ENCODE assay signal across 23 cellular contexts in genomic region chr1:117633068-117633345, GRCh38. TPM values are rescaled to one million over a fixed set of nuclear protein-coding genes. Genes with fewer than 3 reads are reported as not detected.
DNase-seq lines count a peak whose midpoint lies in the region; ATAC-seq, FAIRE-seq and TF ChIP-seq lines count a peak whose summit lies in the region.
"Had no signal": no experiment of that assay in that cellular context is flagged by ENCODE, and none has a peak within 500 bp of the region (broad histone marks: within the 10 kb centered on the region; RNA-seq: fewer than 3 reads in every experiment).

No MANE protein-coding gene starts in this region.

- no peaks in the 10 kb centered on the region for H3K9me2 ChIP-seq in MM.1S (replicated peaks; ENCODE audit: insufficient read depth, low read length)

- peak overlapping the region; percentile 94 for H3K4me2 ChIP-seq in MM.1S (ENCODE audit: low read depth, low read length)

- H4K20me1 ChIP-seq in MM.1S (ENCODE audit: insufficient read depth, low read length), result no peaks in the 10 kb centered on the region

- H3K4me3 Mint-ChIP-seq in T-helper 17 cell, result no peak overlapping the region
- no peak overlapping the region for H3K4me3 Mint-ChIP-seq in T-helper 2 cell treated with Interferon-gamma antibody and Interleukin-4, amounts not matched to agents 5 μg/mL and 100 μg/mL, for 36 hours
- H3K4me3 Mint-ChIP-seq: activated naive CD4-positive, alpha-beta T cell treated with anti-CD3 and anti-CD28 coated beads, Interleukin-2, amount 50 U/mL, for 24 hours; CD14-positive monocyte had no signal

- H3K27me3 ChIP-seq in MM.1S (replicated peaks; ENCODE audit: insufficient read depth, low read length), result no peaks in the 10 kb centered on the region
- no peaks in the 10 kb centered on the region for H3K27me3 ChIP-seq in lower lobe of right lung (ENCODE audit: low read depth)
- no peaks in the 10 kb centered on the region for H3K27me3 ChIP-seq in spleen (replicated peaks in 1 of 7)
- H3K27me3 ChIP-seq in small intestine (ENCODE audit: control insufficient read depth in 2 of 2, insufficient read depth in 2 of 2, low read length in 2 of 2), result no peaks in the 10 kb centered on the region
- H3K27me3 ChIP-seq: heart left ventricle, upper lobe of right lung had no signal

- H3K9ac ChIP-seq in MM.1S (ENCODE audit: low read length), result peak overlapping the region; percentile 100

- no peak overlapping the region for H2AFZ ChIP-seq in MM.1S (ENCODE audit: low read length)

- H3K79me2 ChIP-seq in MM.1S (ENCODE audit: low read length), result peaks cover 59% of the 10 kb centered on the region

- ATAC-seq in T-helper 17 cell (no peak), lower lobe of right lung (no peak)
- ATAC-seq: effector memory CD8-positive, alpha-beta T cell; heart left ventricle; Right ventricle myocardium inferior had no signal

- peaks cover 40% of the 10 kb centered on the region for H3K4me1 Mint-ChIP-seq in T-helper 17 cell
- peaks cover 36% of the 10 kb centered on the region for H3K4me1 Mint-ChIP-seq in T-helper 2 cell treated with Interferon-gamma antibody and Interleukin-4, amounts not matched to agents 5 μg/mL and 100 μg/mL, for 36 hours (ENCODE audit: low read depth)

- H3K9me3 ChIP-seq in MM.1S (replicated peaks; ENCODE audit: insufficient read depth, low read length) (no peaks in the 10 kb centered on the region), T-helper 17 cell (ENCODE audit: control insufficient read depth, low read length, poor library complexity, severe bottlenecking) (no peaks in the 10 kb centered on the region), lower lobe of right lung (no peaks in the 10 kb centered on the region), spleen (no peaks in the 10 kb centered on the region), small intestine (ENCODE audit: control insufficient read depth, low read depth) (no peaks in the 10 kb centered on the region)
- H3K9me3 ChIP-seq: heart left ventricle, upper lobe of right lung had no signal

- H3K27ac ChIP-seq in MM.1S (ENCODE audit: low read length) (peak overlapping the region; percentile 100), lower lobe of right lung (peak overlapping the region; percentile 7), spleen (peak overlapping the region in 2 of 8 donors; percentile 56 to 68), small intestine (ENCODE audit: low read depth in 1 of 2, low read length in 1 of 2) (peak overlapping the region in 1 of 2 donors; percentile 81)
- H3K27ac ChIP-seq: heart left ventricle, HL-60 had no signal

- peak overlapping the region; percentile 8 for H3K27ac Mint-ChIP-seq in T-helper 17 cell
- H3K27ac Mint-ChIP-seq in T-helper 2 cell treated with Interferon-gamma antibody and Interleukin-4, amounts not matched to agents 5 μg/mL and 100 μg/mL, for 36 hours, result no peak overlapping the region
- H3K27ac Mint-ChIP-seq: activated naive CD4-positive, alpha-beta T cell treated with anti-CD3 and anti-CD28 coated beads, Interleukin-2, amount 50 U/mL, for 24 hours; CD14-positive monocyte had no signal

- intact Hi-C loops in lower lobe of right lung (cut with DNase I) (no loop called here), spleen (cut with DNase I; ENCODE audit: low total_unique reads) (no loop called here)

- no peak for TF ChIP-seq POLR2A in spleen (IDR thresholded peaks at IDR 0.05)

- no peaks in the 10 kb centered on the region for H3K36me3 Mint-ChIP-seq in T-helper 17 cell (ENCODE audit: low read depth)
- peaks cover 5% of the 10 kb centered on the region for H3K36me3 Mint-ChIP-seq in T-helper 2 cell treated with Interferon-gamma antibody and Interleukin-4, amounts not matched to agents 5 μg/mL and 100 μg/mL, for 36 hours (ENCODE audit: low read depth)
- H3K36me3 Mint-ChIP-seq: CD14-positive monocyte had no signal

- H3F3A ChIP-seq in MM.1S (ENCODE audit: insufficient read depth, low read length), result peaks cover 60% of the 10 kb centered on the region

- no peak for FAIRE-seq in small intestine (lab: Jason Lieb, UNC)

- WGBS in spleen, 5 donors, result 87 to 92% (median 89%) methylated on average over 5 of the region's 5 CpGs
- WGBS in small intestine, 3 donors, result 89 to 94% (median 92%) methylated on average over 5 of the region's 5 CpGs

- no peaks in the 10 kb centered on the region for H3K9me3 Mint-ChIP-seq in T-helper 2 cell treated with Interferon-gamma antibody and Interleukin-4, amounts not matched to agents 5 μg/mL and 100 μg/mL, for 36 hours
- H3K9me3 Mint-ChIP-seq: activated naive CD4-positive, alpha-beta T cell treated with anti-CD3 and anti-CD28 coated beads, Interleukin-2, amount 50 U/mL, for 24 hours; effector memory CD8-positive, alpha-beta T cell had no signal

- H3K36me3 ChIP-seq in MM.1S (replicated peaks; ENCODE audit: insufficient read depth, low read length) (no peaks in the 10 kb centered on the region), lower lobe of right lung (no peaks in the 10 kb centered on the region), spleen (no peaks in the 10 kb centered on the region), small intestine (ENCODE audit: control insufficient read depth in 2 of 2, insufficient read depth in 2 of 2, low read length in 2 of 2) (no peaks in the 10 kb centered on the region)
- H3K36me3 ChIP-seq: heart left ventricle, upper lobe of right lung had no signal

- TF ChIP-seq CTCF in MM.1S (IDR thresholded peaks at IDR 0.05; ENCODE audit: low read length), result no peak
- TF ChIP-seq CTCF in lower lobe of right lung (IDR thresholded peaks at IDR 0.05), result no peak
- no peak for TF ChIP-seq CTCF in spleen (IDR thresholded peaks at IDR 0.05 in 8 of 11, conservative IDR thresholded peaks at IDR 0.05 in 3 of 11)

- no peaks in the 10 kb centered on the region for H3K27me3 Mint-ChIP-seq in T-helper 17 cell
- peaks cover 21% of the 10 kb centered on the region for H3K27me3 Mint-ChIP-seq in T-helper 2 cell treated with Interferon-gamma antibody and Interleukin-4, amounts not matched to agents 5 μg/mL and 100 μg/mL, for 36 hours (ENCODE audit: low read depth)
- H3K27me3 Mint-ChIP-seq: effector memory CD8-positive, alpha-beta T cell had no signal

- H3K4me3 ChIP-seq in MM.1S (ENCODE audit: low read length) (peak overlapping the region; percentile 40), lower lobe of right lung (no peak overlapping the region), spleen (no peak overlapping the region), small intestine (ENCODE audit: low read depth in 1 of 2, low read length in 2 of 2) (no peak overlapping the region)
- H3K4me3 ChIP-seq: heart left ventricle, skin epidermis, upper lobe of right lung had no signal

- H3K4me1 ChIP-seq in MM.1S (ENCODE audit: low read length) (peaks cover 85% of the 10 kb centered on the region), lower lobe of right lung (peaks cover 37% of the 10 kb centered on the region), spleen (peaks cover 2 to 75% (median 41%) of the 10 kb centered on the region in 6 donors), small intestine (ENCODE audit: control insufficient read depth in 2 of 2, insufficient read depth in 1 of 2, low read depth in 1 of 2, low read length in 1 of 2) (no peaks in the 10 kb centered on the region)

- DNase-seq in MM.1S, result peak; percentile 6
- no peak for DNase-seq in T-helper 17 cell
- DNase-seq in lower lobe of right lung, result no peak
- peak; percentile 23 for DNase-seq in spleen
- DNase-seq in activated CD4-positive, alpha-beta T cell treated with anti-CD3 and anti-CD28 coated beads for 1 hour, result no peak
- DNase-seq in T-helper 2 cell treated with Interferon-gamma antibody and Interleukin-4, amounts not matched to agents 5 μg/mL and 100 μg/mL, for 36 hours (ENCODE audit: low spot score), result no peak
- no peak for DNase-seq in small intestine
- DNase-seq: activated CD4-positive, alpha-beta T cell treated with anti-CD3 and anti-CD28 coated beads for 48 hours; cortex of kidney; DND-41; effector memory CD8-positive, alpha-beta T cell; GOT3; heart left ventricle; Karpas-422; NCI-H1436; NCI-H446 treated with DMSO at 0.1 percent for 48 hours; upper lobe of right lung had no signal

RNA-seq across cellular contexts. Expression of gene TENT5C, which starts 27.2 kb away (rescaled TPM):
- total RNA-seq in T-helper 17 cell (100 to 1,000 TPM; 129 to 173 TPM), lower lobe of right lung (23.2 TPM), spleen (100 to 1,000 TPM in 1 of 7 donors, 10 to 100 TPM in 6; 32.0 to 181 (median 39.5) TPM)
- polyA plus RNA-seq in spleen (1 to 10 TPM; 5.6 to 8.1 (median 6.3) TPM), small intestine (1 to 10 TPM; 2.2 to 4.6 (median 3.1) TPM)
- total RNA-seq: myocyte had no signal

Comparison
In these comparisons a context has a peak if more than half of its experiments do, and no peak if none do; other contexts are left out.
1. DNase-seq: peak in MM.1S (single experiment) and spleen (single experiment); none in T-helper 17 cell (0 of 3), lower lobe of right lung (single experiment), activated CD4-positive, alpha-beta T cell treated with anti-CD3 and anti-CD28 coated beads for 1 hour (single experiment), T-helper 2 cell treated with Interferon-gamma antibody and Interleukin-4, amounts not matched to agents 5 μg/mL and 100 μg/mL, for 36 hours (single experiment) and small intestine (single experiment).